Comparison of ENCODE assay signal across 12 cellular contexts in genomic region chr2:55152475-55153422, GRCh38.
DNase-seq lines count a peak whose midpoint lies in the region; ATAC-seq and TF ChIP-seq lines count a peak whose summit lies in the region.
"Had no signal": no experiment of that assay in that cellular context is flagged by ENCODE, and none has a peak within 500 bp of the region (broad histone marks: within the 10 kb centered on the region; RNA-seq: fewer than 3 reads in every experiment).

No MANE protein-coding gene starts in this region.

- BruUV-seq in MCF 10A (replicated peaks; lab: Mats Ljungman, UMichigan) = no TSS peak

- intact Hi-C loops in breast epithelium (cut with DNase I; ENCODE audit: low total_unique reads) (no loop called here), MCF 10A (cut with micrococcal nuclease) (no loop called here)
- intact Hi-C loops in naive thymus-derived CD4-positive, alpha-beta T cell (cut with micrococcal nuclease) = no loop called here

- H3K27me3 ChIP-seq in breast epithelium = no peaks in the 10 kb centered on the region
- H3K27me3 ChIP-seq in naive thymus-derived CD4-positive, alpha-beta T cell (ENCODE audit: control insufficient read depth in 2 of 2, insufficient read depth in 2 of 2, low read length in 2 of 2) = no peaks in the 10 kb centered on the region

- no peaks in the 10 kb centered on the region for H3K27me3 Mint-ChIP-seq in MCF 10A (ENCODE audit: insufficient read depth, unreplicated experiment)
- H3K27me3 Mint-ChIP-seq in naive thymus-derived CD4-positive, alpha-beta T cell = no peaks in the 10 kb centered on the region
- H3K27me3 Mint-ChIP-seq: naive thymus-derived CD8-positive, alpha-beta T cell had no signal

- no peaks in the 10 kb centered on the region for H3K9me3 Mint-ChIP-seq in MCF 10A (ENCODE audit: unreplicated experiment)
- no peaks in the 10 kb centered on the region for H3K9me3 Mint-ChIP-seq in naive thymus-derived CD4-positive, alpha-beta T cell
- H3K9me3 Mint-ChIP-seq: naive thymus-derived CD8-positive, alpha-beta T cell had no signal

- POLR2A ChIA-PET in MCF 10A (lab: Yijun Ruan, JAX) = interaction anchor here (0.9 to 5.3 kb wide), 14 partner anchors 9 to 145 kb away, joined by 3 to 97 read pairs (median 4); partner anchors contain the start of gene RTN4
- POLR2A ChIA-PET in naive thymus-derived CD4-positive, alpha-beta T cell (lab: Charles Lee) = no interaction called here

- peaks cover 0 to 10% of the 10 kb centered on the region in 2 donors for H3K4me1 ChIP-seq in breast epithelium
- H3K4me1 ChIP-seq in naive thymus-derived CD4-positive, alpha-beta T cell (ENCODE audit: control insufficient read depth in 2 of 2, insufficient read depth in 2 of 2, low read length in 2 of 2) = no peaks in the 10 kb centered on the region

- H3K4me3 Mint-ChIP-seq in MCF 10A (ENCODE audit: unreplicated experiment) = no peak overlapping the region
- H3K4me3 Mint-ChIP-seq in naive thymus-derived CD4-positive, alpha-beta T cell = no peak overlapping the region
- H3K4me3 Mint-ChIP-seq: naive thymus-derived CD8-positive, alpha-beta T cell had no signal

- peak; percentile 35 for ATAC-seq in naive thymus-derived CD4-positive, alpha-beta T cell
- ATAC-seq in GM18505 (IDR thresholded peaks at IDR 0.05; ENCODE audit: unreplicated experiment) = no peak
- ATAC-seq: naive thymus-derived CD8-positive, alpha-beta T cell had no signal

- no peaks in the 10 kb centered on the region for H3K36me3 Mint-ChIP-seq in MCF 10A (ENCODE audit: insufficient read depth, unreplicated experiment)
- peaks cover 0 to 3% (median 0%) of the 10 kb centered on the region in 5 donors for H3K36me3 Mint-ChIP-seq in naive thymus-derived CD4-positive, alpha-beta T cell
- H3K36me3 Mint-ChIP-seq: naive thymus-derived CD8-positive, alpha-beta T cell had no signal

- no peak overlapping the region for H3K4me3 ChIP-seq in breast epithelium
- no peak overlapping the region for H3K4me3 ChIP-seq in naive thymus-derived CD4-positive, alpha-beta T cell (ENCODE audit: low read length)
- H3K4me3 ChIP-seq: SK-N-MC had no signal

- no peak for TF ChIP-seq POLR2A in breast epithelium (IDR thresholded peaks at IDR 0.05)
- no peak for TF ChIP-seq POLR2A in GM18505 (IDR thresholded peaks at IDR 0.05; ENCODE audit: borderline replicate concordance, extremely low read depth, insufficient read depth, insufficient read length)

- H3K27ac ChIP-seq in breast epithelium = peak overlapping the region; percentile 54 to 80
- H3K27ac ChIP-seq in caudate nucleus (ENCODE audit: low read depth, low read length) = peak overlapping the region; percentile 4
- H3K27ac ChIP-seq in naive thymus-derived CD4-positive, alpha-beta T cell (ENCODE audit: low read depth, low read length) = no peak overlapping the region

- peaks cover 31% of the 10 kb centered on the region for H3K4me1 Mint-ChIP-seq in MCF 10A (ENCODE audit: insufficient read depth, unreplicated experiment)
- H3K4me1 Mint-ChIP-seq in naive thymus-derived CD4-positive, alpha-beta T cell = peaks cover 8 to 12% (median 11%) of the 10 kb centered on the region in 7 donors

- no peak overlapping the region for H3K27ac Mint-ChIP-seq in MCF 10A (ENCODE audit: low read depth, unreplicated experiment)
- H3K27ac Mint-ChIP-seq in naive thymus-derived CD4-positive, alpha-beta T cell = peak overlapping the region in 1 of 9 donors; percentile 33

- TF ChIP-seq CTCF in breast epithelium (IDR thresholded peaks at IDR 0.05) (no peak), MCF 10A (IDR thresholded peaks at IDR 0.05; ENCODE audit: unreplicated experiment) (no peak)

- CTCF ChIA-PET in MCF 10A (lab: Yijun Ruan, JAX) = interaction anchor here (1.0 to 1.7 kb wide), 5 partner anchors 15 to 104 kb away, joined by 3 to 7 read pairs (median 5); partner anchors contain the start of gene RTN4
- CTCF ChIA-PET in naive thymus-derived CD4-positive, alpha-beta T cell (lab: Charles Lee) = interaction anchor here (0.6 kb wide), 2 partner anchors 25 to 85 kb away, joined by 3 to 4 read pairs; no protein-coding TSS in a partner anchor

- H3K9me3 ChIP-seq in breast epithelium = no peaks in the 10 kb centered on the region
- H3K9me3 ChIP-seq in naive thymus-derived CD4-positive, alpha-beta T cell (ENCODE audit: control insufficient read depth in 2 of 3, low read length in 3 of 3) = no peaks in the 10 kb centered on the region

- H3K36me3 ChIP-seq in breast epithelium = no peaks in the 10 kb centered on the region
- H3K36me3 ChIP-seq in naive thymus-derived CD4-positive, alpha-beta T cell (ENCODE audit: control insufficient read depth in 2 of 3, insufficient read depth in 3 of 3, low read length in 3 of 3) = no peaks in the 10 kb centered on the region

- DNase-seq in breast epithelium (ENCODE audit: low spot score in 2 of 2) (no peak), MCF 10A (ENCODE audit: unreplicated experiment) (no peak), caudate nucleus (lab: John Stamatoyannopoulos, UW) (no peak), NCI-H510A treated with DMSO at 0.1 percent for 48 hours (lab: John Stamatoyannopoulos, UW) (no peak), mucosa of gallbladder (ENCODE audit: low spot score) (no peak)
- no peak for DNase-seq in naive thymus-derived CD4-positive, alpha-beta T cell
- no peak for DNase-seq in activated CD4-positive, alpha-beta T cell treated with anti-CD3 and anti-CD28 coated beads, Interleukin-2, amount 50 U/mL, for 48 hours
- DNase-seq: DMS153; effector CD4-positive, alpha-beta T cell; naive thymus-derived CD8-positive, alpha-beta T cell had no signal
